8 cellular contexts compared by ENCODE assay signal in the genomic region with DNA sequence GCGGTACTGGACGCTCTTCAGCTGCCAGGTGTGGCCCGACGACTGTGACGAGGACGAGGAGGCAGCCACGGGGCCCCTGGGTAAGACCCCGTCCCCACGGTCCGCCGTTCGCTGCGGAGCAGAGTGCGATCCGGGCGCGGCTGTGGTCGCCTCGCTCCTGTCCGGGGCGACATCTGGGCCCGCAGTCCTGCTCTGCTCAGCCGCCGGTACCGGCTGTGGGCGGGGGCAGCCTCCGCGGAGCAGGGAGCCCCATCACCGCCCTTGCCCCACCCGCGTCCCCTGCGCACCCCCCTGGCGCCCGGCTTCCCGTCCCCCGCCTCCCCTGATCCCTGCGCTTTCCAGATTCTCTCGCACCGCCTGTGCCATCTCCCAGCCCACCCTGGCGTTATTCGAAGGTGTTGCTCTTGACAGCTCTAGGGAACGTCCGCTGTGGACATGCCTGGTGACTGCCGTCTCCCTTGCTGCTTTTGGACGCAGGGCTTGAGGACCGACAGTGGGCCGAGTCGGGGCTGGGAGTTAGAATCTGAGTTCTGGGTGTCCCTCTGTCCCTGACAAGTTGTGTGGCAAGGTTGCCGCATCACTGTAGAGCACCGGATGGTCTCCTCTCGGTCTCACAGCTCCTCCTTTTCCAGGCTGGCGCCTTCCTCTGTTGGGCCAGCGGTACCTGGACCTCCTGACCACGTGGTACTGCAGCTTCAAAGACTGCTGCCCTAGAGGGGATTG. TPM values are rescaled to one million over a fixed set of nuclear protein-coding genes. Genes with fewer than 3 reads are reported as not detected.
DNase-seq lines count a peak whose midpoint lies in the region; ATAC-seq and TF ChIP-seq lines count a peak whose summit lies in the region.

No MANE protein-coding gene starts in this region.

- TF ChIP-seq CTCF in brain (conservative IDR thresholded peaks at IDR 0.05): no peak

- peak; percentile 33 for DNase-seq in COR-L47 (lab: John Stamatoyannopoulos, UW)
- peak; percentile 21 for DNase-seq in T follicular helper cell (ENCODE audit: low read depth)
- peak; percentile 31 to 38 (median 32) for DNase-seq in immature natural killer cell
- peak; percentile 35 for DNase-seq in stimulated activated CD4-positive, alpha-beta T cell treated with anti-CD3 and anti-CD28 coated beads, Interleukin-12 subunit alpha, Interleukin-12 subunit beta, amount 100 ng/mL, for 4 hours
- DNase-seq in COLO829 (ENCODE audit: low spot score): no peak

- H3K27me3 Mint-ChIP-seq in brain (peaks cover 7% of the 10 kb centered on the region), immature natural killer cell (ENCODE audit: low read depth in 3 of 3) (peaks cover 0 to 4% (median 2%) of the 10 kb centered on the region in 3 donors)

- ATAC-seq in GM19463 (IDR thresholded peaks at IDR 0.05; ENCODE audit: unreplicated experiment) (peak; percentile 8), HG03520 (IDR thresholded peaks at IDR 0.05; ENCODE audit: unreplicated experiment) (peak; percentile 8)

- peak overlapping the region; percentile 95 to 98 (median 97) for H3K4me3 Mint-ChIP-seq in brain
- peak overlapping the region; percentile 95 to 98 (median 96) for H3K4me3 Mint-ChIP-seq in immature natural killer cell

- H3K9me3 Mint-ChIP-seq in brain: no peaks in the 10 kb centered on the region
- H3K9me3 Mint-ChIP-seq in immature natural killer cell: no peaks in the 10 kb centered on the region

- H3K27ac Mint-ChIP-seq in brain (peak overlapping the region; percentile 86 to 93 (median 89)), immature natural killer cell (peak overlapping the region; percentile 74 to 94 (median 91))

- H3K36me3 Mint-ChIP-seq in brain: peaks cover 12% of the 10 kb centered on the region
- peaks cover 0 to 5% (median 0%) of the 10 kb centered on the region in 3 donors for H3K36me3 Mint-ChIP-seq in immature natural killer cell

- H3K4me1 Mint-ChIP-seq in brain: peaks cover 26% of the 10 kb centered on the region
- peaks cover 32 to 40% of the 10 kb centered on the region in 2 donors for H3K4me1 Mint-ChIP-seq in immature natural killer cell

RNA-seq across cellular contexts. Expression of a gene that starts 0.6 kb away (rescaled TPM):
- polyA plus RNA-seq in brain (ENCODE audit: insufficient read depth, low read depth, low replicate concordance) (23.4 TPM), immature natural killer cell (10 to 100 TPM; 41.3 to 64.3 (median 45.2) TPM)

RNA-seq across cellular contexts. Expression of a gene that starts 56.8 kb away (rescaled TPM):
- polyA plus RNA-seq in brain (ENCODE audit: insufficient read depth, low read depth, low replicate concordance): 21.2 TPM
- 10 to 100 TPM in 2 of 3 donors, 1 to 10 TPM in 1; 8.1 to 13.1 (median 10.9) TPM for polyA plus RNA-seq in immature natural killer cell
